ENCODE assay signal across 26 cellular contexts in the genomic region with DNA sequence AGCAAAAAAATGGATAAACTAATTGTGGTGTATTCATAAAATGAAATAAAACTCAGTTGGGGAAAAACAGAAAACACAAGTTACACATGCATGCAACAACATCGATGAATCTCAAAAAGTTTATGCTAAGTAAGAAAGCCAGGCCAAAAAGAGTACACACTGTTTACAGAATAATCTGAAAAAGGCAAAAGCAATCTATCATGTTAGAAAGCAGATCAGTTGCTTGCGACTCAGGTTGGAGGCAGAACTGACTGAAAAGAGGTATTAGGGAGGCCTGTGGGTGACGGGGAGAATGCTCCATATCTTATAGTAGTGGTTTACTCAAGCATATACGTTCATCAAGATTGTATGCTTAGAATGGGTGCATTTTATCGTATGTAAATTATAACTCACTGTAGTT.
"Had no signal": no experiment of that assay in that cellular context is flagged by ENCODE, and none has a peak within 500 bp of the region (broad histone marks: within the 10 kb centered on the region; RNA-seq: fewer than 3 reads in every experiment).

No MANE protein-coding gene starts in this region.

- DNase-seq: colonic mucosa; effector CD8-positive, alpha-beta T cell; endodermal cell; foreskin keratinocyte; glutamatergic neuron; heart right ventricle; hypothalamus; left ventricle myocardium superior; lower lobe of right lung; natural killer cell; pancreas; right cardiac atrium; sigmoid colon; spleen; stimulated activated CD4-positive, alpha-beta T cell treated with anti-CD3 and anti-CD28 coated beads, Interleukin-4, amount 100 ng/mL, for 4 hours; stimulated activated naive CD8-positive, alpha-beta T cell treated with anti-CD3 and anti-CD28 coated beads, Interleukin-15, Interleukin-2, amounts not matched to agents 100 U/mL and 50 U/mL, for 24 hours; substantia nigra; testis; tibial artery had no signal

- H3K4me3 ChIP-seq: colonic mucosa, esophagus muscularis mucosa, heart right ventricle, lower lobe of right lung, pancreas, prostate gland, sigmoid colon, skin epidermis, spleen, testis, tibial artery had no signal

- H3K27me3 Mint-ChIP-seq: dendritic cell treated with granulocyte-macrophage colony-stimulating factor and Interleukin-4, amounts not matched to agents 40 ng/mL and 50 ng/mL, for 4 days; type B pancreatic cell had no signal

- H3K27me3 ChIP-seq: colonic mucosa, esophagus muscularis mucosa, foreskin keratinocyte, heart right ventricle, neutrophil, pancreas, sigmoid colon, spleen, testis, tibial artery had no signal

- H3K36me3 ChIP-seq: colonic mucosa, esophagus muscularis mucosa, heart right ventricle, lower lobe of right lung, neutrophil, pancreas, prostate gland, sigmoid colon, spleen, tibial artery had no signal

- H3K4me3 Mint-ChIP-seq: dendritic cell treated with granulocyte-macrophage colony-stimulating factor and Interleukin-4, amounts not matched to agents 40 ng/mL and 50 ng/mL, for 4 days; endodermal cell; natural killer cell; stimulated activated memory B cell treated with anti-CD40 and anti-IgM and Interleukin-4, amounts not matched to agents 10 μg/mL and 1 μg/mL and 100 μg/mL, for 72 hours; type B pancreatic cell had no signal

- H3K9me3 Mint-ChIP-seq: endodermal cell, natural killer cell, type B pancreatic cell had no signal

- H3K27ac ChIP-seq: colonic mucosa, esophagus muscularis mucosa, foreskin keratinocyte, heart right ventricle, lower lobe of right lung, neutrophil, prostate gland, sigmoid colon, skin epidermis, spleen, testis, tibial artery had no signal

- H3K4me1 ChIP-seq: colonic mucosa, lower lobe of right lung, prostate gland, testis had no signal

- H3K27ac Mint-ChIP-seq: dendritic cell treated with granulocyte-macrophage colony-stimulating factor and Interleukin-4, amounts not matched to agents 40 ng/mL and 50 ng/mL, for 4 days; endodermal cell; natural killer cell; stimulated activated memory B cell treated with anti-CD40 and anti-IgM and Interleukin-4, amounts not matched to agents 10 μg/mL and 1 μg/mL and 100 μg/mL, for 72 hours; type B pancreatic cell had no signal

- H3K9me3 ChIP-seq: colonic mucosa, esophagus muscularis mucosa, heart right ventricle, lower lobe of right lung, neutrophil, pancreas, prostate gland, sigmoid colon, testis, tibial artery had no signal

- H3K36me3 Mint-ChIP-seq: natural killer cell; stimulated activated memory B cell treated with anti-CD40 and anti-IgM and Interleukin-4, amounts not matched to agents 10 μg/mL and 1 μg/mL and 100 μg/mL, for 72 hours; type B pancreatic cell had no signal

- ATAC-seq: foreskin keratinocyte; heart right ventricle; left ventricle myocardium superior; lower lobe of right lung; natural killer cell; right cardiac atrium; stimulated activated memory B cell treated with anti-CD40 and anti-IgM and Interleukin-4, amounts not matched to agents 10 μg/mL and 1 μg/mL and 100 μg/mL, for 72 hours; stimulated activated naive CD8-positive, alpha-beta T cell treated with anti-CD3 and anti-CD28 coated beads, Interleukin-15, Interleukin-2, amounts not matched to agents 100 U/mL and 50 U/mL, for 24 hours had no signal
